ENCODE assay signal across 1 cellular context in genomic region chr1:151406176-151406575, GRCh38.
TF ChIP-seq lines count a peak whose summit lies in the region.

No MANE protein-coding gene starts in this region.

TF ChIP-seq in SK-N-SH, 30 proteins besides CTCF, POLR2A, EP300 and RAD21 (continued from another document):
- TF ChIP-seq ZBTB33 (IDR thresholded peaks at IDR 0.05; ENCODE audit: borderline replicate concordance, low read depth) (no peak), MXI1 (IDR thresholded peaks at IDR 0.05; ENCODE audit: low read depth, low read length) (no peak), RCOR1 (IDR thresholded peaks at IDR 0.05; ENCODE audit: low read length) (no peak), POLR2AphosphoS5 (IDR thresholded peaks at IDR 0.05; ENCODE audit: low read depth, low read length) (no peak), REST (IDR thresholded peaks at IDR 0.05; ENCODE audit: low read depth, low read length) (no peak), IRF3 (IDR thresholded peaks at IDR 0.05; ENCODE audit: low read depth, low read length) (no peak)
